ENCODE assay signal across 14 cellular contexts in the genomic region with DNA sequence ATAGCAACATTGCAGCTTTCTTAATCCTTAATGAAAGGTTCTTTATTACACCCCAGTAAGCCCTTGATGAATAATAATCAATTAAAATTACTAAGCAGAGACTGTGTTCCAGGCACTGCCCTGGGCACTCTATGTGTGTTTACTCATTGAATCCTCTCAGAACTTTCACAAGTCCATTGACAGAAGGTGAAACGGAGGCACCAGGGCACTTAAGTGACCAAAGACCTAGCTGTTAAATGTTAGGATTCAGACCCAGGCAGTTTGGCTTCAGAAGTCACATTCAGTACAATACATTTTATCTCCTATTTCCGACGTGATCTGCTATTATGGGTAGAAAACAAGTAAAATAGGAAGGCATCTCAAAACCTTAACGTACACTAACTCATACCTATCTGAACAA. TPM values are rescaled to one million over a fixed set of nuclear protein-coding genes. Genes with fewer than 3 reads are reported as not detected.
A peak's percentile ranks its signal among the peaks of the same experiment; 100 is the strongest.
DNase-seq lines count a peak whose midpoint lies in the region; ATAC-seq and TF ChIP-seq lines count a peak whose summit lies in the region.
"Had no signal": no experiment of that assay in that cellular context is flagged by ENCODE, and none has a peak within 500 bp of the region (broad histone marks: within the 10 kb centered on the region; RNA-seq: fewer than 3 reads in every experiment).

No MANE protein-coding gene starts in this region.

- H3K36me3 ChIP-seq in esophagus muscularis mucosa: no peaks in the 10 kb centered on the region
- H3K36me3 ChIP-seq in thyroid gland: no peaks in the 10 kb centered on the region
- H3K36me3 ChIP-seq: tibial artery had no signal

- H3K9me3 Mint-ChIP-seq in activated CD4-positive, alpha-beta T cell treated with anti-CD3 and anti-CD28 coated beads for 36 hours (ENCODE audit: low read depth): no peaks in the 10 kb centered on the region
- no peaks in the 10 kb centered on the region for H3K9me3 Mint-ChIP-seq in stimulated activated memory B cell treated with anti-CD40 and anti-IgM and Interleukin-4, amounts not matched to agents 10 μg/mL and 1 μg/mL and 100 μg/mL, for 72 hours

- H3K27me3 Mint-ChIP-seq in activated CD4-positive, alpha-beta T cell treated with anti-CD3 and anti-CD28 coated beads for 36 hours: no peaks in the 10 kb centered on the region
- no peaks in the 10 kb centered on the region for H3K27me3 Mint-ChIP-seq in T-helper 17 cell
- no peaks in the 10 kb centered on the region for H3K27me3 Mint-ChIP-seq in stimulated activated memory B cell treated with anti-CD40 and anti-IgM and Interleukin-4, amounts not matched to agents 10 μg/mL and 1 μg/mL and 100 μg/mL, for 72 hours

- no peak for ATAC-seq in activated CD4-positive, alpha-beta T cell treated with anti-CD3 and anti-CD28 coated beads for 36 hours
- ATAC-seq in T-helper 17 cell (no peak), foreskin keratinocyte (no peak)
- ATAC-seq in stimulated activated memory B cell treated with anti-CD40 and anti-IgM and Interleukin-4, amounts not matched to agents 10 μg/mL and 1 μg/mL and 100 μg/mL, for 72 hours: no peak

- peaks cover 72% of the 10 kb centered on the region for H3K36me3 Mint-ChIP-seq in activated CD4-positive, alpha-beta T cell treated with anti-CD3 and anti-CD28 coated beads for 36 hours (ENCODE audit: low read depth)
- H3K36me3 Mint-ChIP-seq in T-helper 17 cell (ENCODE audit: low read depth): peaks cover 22% of the 10 kb centered on the region
- H3K36me3 Mint-ChIP-seq in stimulated activated memory B cell treated with anti-CD40 and anti-IgM and Interleukin-4, amounts not matched to agents 10 μg/mL and 1 μg/mL and 100 μg/mL, for 72 hours: peaks cover 51% of the 10 kb centered on the region

- peak overlapping the region; percentile 28 to 76 (median 66) for H3K27ac ChIP-seq in esophagus muscularis mucosa (replicated peaks in 1 of 4)
- peak overlapping the region in 1 of 3 donors; percentile 4 for H3K27ac ChIP-seq in thyroid gland
- H3K27ac ChIP-seq in foreskin keratinocyte: no peak overlapping the region

- H3K9me3 ChIP-seq in T-helper 17 cell (ENCODE audit: control insufficient read depth, low read length, poor library complexity, severe bottlenecking): no peaks in the 10 kb centered on the region
- no peaks in the 10 kb centered on the region for H3K9me3 ChIP-seq in esophagus muscularis mucosa
- H3K9me3 ChIP-seq in thyroid gland: no peaks in the 10 kb centered on the region
- H3K9me3 ChIP-seq: tibial artery had no signal

- peaks cover 68% of the 10 kb centered on the region for H3K4me1 Mint-ChIP-seq in activated CD4-positive, alpha-beta T cell treated with anti-CD3 and anti-CD28 coated beads for 36 hours
- H3K4me1 Mint-ChIP-seq in T-helper 17 cell: peaks cover 59% of the 10 kb centered on the region
- H3K4me1 Mint-ChIP-seq in stimulated activated memory B cell treated with anti-CD40 and anti-IgM and Interleukin-4, amounts not matched to agents 10 μg/mL and 1 μg/mL and 100 μg/mL, for 72 hours: peaks cover 73% of the 10 kb centered on the region

- H3K27me3 ChIP-seq in esophagus muscularis mucosa (no peaks in the 10 kb centered on the region), thyroid gland (no peaks in the 10 kb centered on the region), foreskin keratinocyte (no peaks in the 10 kb centered on the region)
- H3K27me3 ChIP-seq: tibial artery had no signal

- CTCF ChIA-PET in activated CD4-positive, alpha-beta T cell treated with anti-CD3 and anti-CD28 coated beads for 36 hours (lab: Charles Lee): interaction anchor here (0.5 to 8.7 kb wide), 8 partner anchors 12 to 132 kb away, joined by 3 to 99 read pairs (median 4); no protein-coding TSS in a partner anchor

- H3K27ac Mint-ChIP-seq in activated CD4-positive, alpha-beta T cell treated with anti-CD3 and anti-CD28 coated beads for 36 hours: peak overlapping the region; percentile 99
- peak overlapping the region; percentile 98 for H3K27ac Mint-ChIP-seq in T-helper 17 cell
- H3K27ac Mint-ChIP-seq in stimulated activated memory B cell treated with anti-CD40 and anti-IgM and Interleukin-4, amounts not matched to agents 10 μg/mL and 1 μg/mL and 100 μg/mL, for 72 hours: peak overlapping the region; percentile 77

- H3K4me3 Mint-ChIP-seq in activated CD4-positive, alpha-beta T cell treated with anti-CD3 and anti-CD28 coated beads for 36 hours: peak overlapping the region; percentile 85
- H3K4me3 Mint-ChIP-seq in T-helper 17 cell: peak overlapping the region; percentile 99
- peak overlapping the region; percentile 97 for H3K4me3 Mint-ChIP-seq in stimulated activated memory B cell treated with anti-CD40 and anti-IgM and Interleukin-4, amounts not matched to agents 10 μg/mL and 1 μg/mL and 100 μg/mL, for 72 hours

- intact Hi-C loops in activated CD4-positive, alpha-beta T cell treated with anti-CD3 and anti-CD28 coated beads for 36 hours (cut with DNase I, micrococcal nuclease): loop anchor here in 1 of 2 experiments (2.0 kb wide), 1 partner anchor 34 kb away; no protein-coding TSS in a partner anchor
- intact Hi-C loops in esophagus muscularis mucosa (cut with DNase I): no loop called here
- intact Hi-C loops in thyroid gland (cut with DNase I): no loop called here

- H3K4me1 ChIP-seq in esophagus muscularis mucosa (peaks cover 6 to 84% (median 79%) of the 10 kb centered on the region in 4 donors), thyroid gland (peaks cover 19 to 27% of the 10 kb centered on the region in 2 donors), foreskin keratinocyte (peaks cover 7% of the 10 kb centered on the region)

- TF ChIP-seq POLR2A in esophagus muscularis mucosa (IDR thresholded peaks at IDR 0.05; ENCODE audit: low read depth): no peak
- no peak for TF ChIP-seq POLR2A in thyroid gland (IDR thresholded peaks at IDR 0.05)

- POLR2A ChIA-PET in activated CD4-positive, alpha-beta T cell treated with anti-CD3 and anti-CD28 coated beads for 36 hours (lab: Charles Lee): interaction anchor here (0.5 to 2.1 kb wide), 14 partner anchors 8 to 133 kb away, joined by 3 to 10 read pairs (median 4); no protein-coding TSS in a partner anchor

- H3K4me3 ChIP-seq in esophagus muscularis mucosa (peak overlapping the region in 2 of 4 donors; percentile 6 to 53), thyroid gland (replicated peaks in 1 of 3) (no peak overlapping the region)

- 74% methylated on average over 4 of the region's 4 CpGs for WGBS in esophagus muscularis mucosa
- whole genome bisulfite sequencing in thyroid gland, 2 donors: 84 to 88% methylated on average over 4 of the region's 4 CpGs

- TF ChIP-seq EP300 in esophagus muscularis mucosa (IDR thresholded peaks at IDR 0.05): no peak

- TF ChIP-seq CTCF in esophagus muscularis mucosa (IDR thresholded peaks at IDR 0.05): no peak
- no peak for TF ChIP-seq CTCF in thyroid gland (IDR thresholded peaks at IDR 0.05)
- TF ChIP-seq CTCF in foreskin keratinocyte (conservative IDR thresholded peaks at IDR 0.05): no peak

- DNase-seq in activated CD4-positive, alpha-beta T cell treated with anti-CD3 and anti-CD28 coated beads for 36 hours: no peak
- no peak for DNase-seq in activated CD4-positive, alpha-beta T cell treated with anti-CD3 and anti-CD28 coated beads for 4 hours
- DNase-seq in T-helper 17 cell (no peak), esophagus muscularis mucosa (ENCODE audit: extremely low spot score) (no peak), thyroid gland (no peak), NCI-H774 (lab: John Stamatoyannopoulos, UW) (no peak), foreskin keratinocyte (no peak)
- DNase-seq: COR-L47, NCI-H2227 treated with DMSO at 0.1 percent for 48 hours had no signal

RNA-seq across cellular contexts. Expression of a gene that starts 2.7 kb away (rescaled TPM):
- total RNA-seq in activated CD4-positive, alpha-beta T cell treated with anti-CD3 and anti-CD28 coated beads for 36 hours: 10 to 100 TPM; 50.3 to 51.9 TPM
- 100 to 1,000 TPM; 249 to 322 TPM for total RNA-seq in T-helper 17 cell
- 10 to 100 TPM; 11.9 to 32.1 (median 22.3) TPM for total RNA-seq in esophagus muscularis mucosa
- total RNA-seq in thyroid gland: 1 to 10 TPM; 2.5 to 9.7 (median 5.1) TPM
- not detected in 2 replicates for total RNA-seq in foreskin keratinocyte
- not detected in 2 replicates for polyA plus RNA-seq in foreskin keratinocyte
- total RNA-seq: A172 had no signal

RNA-seq across cellular contexts. Expression of a gene that starts 46.4 kb away (rescaled TPM):
- 1 to 10 TPM; 6.0 to 9.5 TPM for total RNA-seq in activated CD4-positive, alpha-beta T cell treated with anti-CD3 and anti-CD28 coated beads for 36 hours
- total RNA-seq in T-helper 17 cell (10 to 100 TPM; 10.1 to 13.6 TPM), esophagus muscularis mucosa (not detected), thyroid gland (under 1 TPM in 2 of 4 donors, not detected in 2; 0.27 to 0.96 TPM), foreskin keratinocyte (not detected in 2 replicates)
- not detected in 2 replicates for polyA plus RNA-seq in foreskin keratinocyte
- total RNA-seq: A172, dermis microvascular lymphatic vessel endothelial cell, sciatic nerve had no signal

Comparison
In these comparisons a context has a peak if more than half of its experiments do, and no peak if none do; other contexts are left out.
1. RNA of a gene that starts 2.7 kb away (total RNA-seq): 249 to 322 TPM in T-helper 17 cell; 50.3 to 51.9 TPM in activated CD4-positive, alpha-beta T cell treated with anti-CD3 and anti-CD28 coated beads for 36 hours, 11.9 to 32.1 TPM in esophagus muscularis mucosa, 2.5 to 9.7 TPM in thyroid gland and not detected in foreskin keratinocyte; every median in the first group is over 4 times any median in the second.
2. Peak in every context shown above with its lines, with median percentiles within 50 percentile points of each other: H3K27ac Mint-ChIP-seq and H3K4me3 Mint-ChIP-seq.